ENCODE assay signal across 8 cellular contexts in the genomic region with DNA sequence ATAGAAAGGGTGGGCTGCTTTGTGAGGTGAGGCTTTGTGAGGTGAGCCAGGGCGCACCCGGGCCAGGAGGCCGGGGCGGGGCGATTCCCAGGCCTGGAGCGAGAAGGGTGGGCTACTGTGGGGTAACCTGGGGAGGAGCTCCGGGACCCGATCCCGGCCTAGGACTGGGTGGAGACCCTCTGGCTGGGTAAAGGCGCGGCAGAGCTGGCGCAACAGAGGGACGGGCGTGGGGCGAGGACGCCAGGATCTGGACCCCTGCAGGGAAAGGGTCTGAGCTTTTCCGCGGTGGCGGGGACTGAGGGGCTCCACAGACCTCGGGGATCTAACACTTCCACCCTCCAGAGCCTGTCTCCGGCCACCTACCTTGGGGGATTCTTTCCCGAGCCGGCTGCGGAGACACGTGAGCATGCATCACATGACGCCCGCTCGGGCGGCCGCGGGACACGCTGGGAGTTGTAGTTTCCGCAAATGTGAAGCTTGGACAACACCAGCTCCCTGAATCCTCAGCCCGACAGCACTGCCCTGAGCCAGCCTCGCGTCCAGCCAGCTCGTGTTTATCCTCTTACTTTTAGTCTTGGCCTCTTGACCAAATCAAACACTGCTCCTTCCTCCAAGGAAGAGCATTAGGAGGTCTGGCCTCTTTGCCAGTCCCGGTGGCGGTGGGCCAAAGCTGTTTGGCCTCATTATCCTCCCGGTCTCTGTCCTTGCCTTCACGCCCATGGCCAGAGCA. TPM values are rescaled to one million over a fixed set of nuclear protein-coding genes. Genes with fewer than 3 reads are reported as not detected.
DNase-seq lines count a peak whose midpoint lies in the region; ATAC-seq lines count a peak whose summit lies in the region.

Gene SLC38A7, minus strand, starts transcription at position 417 of the 730 bp plus-strand sequence. CDS start 4,644 bp downstream, outside the sequence.

- H3K9me3 Mint-ChIP-seq in IgD-negative memory B cell = no peaks in the 10 kb centered on the region

- peaks cover 10 to 16% (median 11%) of the 10 kb centered on the region in 3 donors for H3K4me1 Mint-ChIP-seq in IgD-negative memory B cell

- no peaks in the 10 kb centered on the region for H3K4me1 ChIP-seq in SJCRH30
- H3K4me1 ChIP-seq in neuron (ENCODE audit: insufficient read depth, low read length) = peaks cover 13% of the 10 kb centered on the region

- peak within 1 kb of the TSS in 2 of 3 donors; percentile 46 to 96 for H3K27ac Mint-ChIP-seq in IgD-negative memory B cell

- H3K36me3 Mint-ChIP-seq in IgD-negative memory B cell = peaks cover under 1% of the 10 kb centered on the region

- H3K4me3 ChIP-seq in SJCRH30 (peak within 1 kb of the TSS; percentile 78), neuron (ENCODE audit: low read length) (peak within 1 kb of the TSS; percentile 84)

- H3K9me3 ChIP-seq in SJCRH30 (replicated peaks) (no peaks in the 10 kb centered on the region), neuron (ENCODE audit: low read length) (no peaks in the 10 kb centered on the region)

- no peaks in the 10 kb centered on the region for H3K27me3 Mint-ChIP-seq in IgD-negative memory B cell

- no peaks in the 10 kb centered on the region for H3K27me3 ChIP-seq in SJCRH30
- no peaks in the 10 kb centered on the region for H3K27me3 ChIP-seq in neuron (ENCODE audit: insufficient read depth, low read length)

- peak within 1 kb of the TSS; percentile 31 for H3K27ac ChIP-seq in SJCRH30

- peak within 1 kb of the TSS; percentile 71 for H2AFZ ChIP-seq in neuron (ENCODE audit: low read depth, low read length)

- H3K4me3 Mint-ChIP-seq in IgD-negative memory B cell = peak within 1 kb of the TSS; percentile 89 to 96 (median 94)

- peak; percentile 10 for DNase-seq in DMS79 treated with DMSO at 0.1 percent for 48 hours (lab: John Stamatoyannopoulos, UW)
- peak; percentile 89 to 90 for DNase-seq in SJCRH30
- DNase-seq in activated gamma-delta T cell treated with anti-CD3 and anti-CD28 coated beads, Interleukin-2, amount 50 U/mL, for 16 hours (ENCODE audit: low read depth) = peak; percentile 40
- DNase-seq in foreskin melanocyte = peak; percentile 71
- DNase-seq in stromal cell of bone marrow (ENCODE audit: low read depth) = peak; percentile 70

- no peaks in the 10 kb centered on the region for H3K36me3 ChIP-seq in SJCRH30
- H3K36me3 ChIP-seq in neuron (ENCODE audit: insufficient read depth, low read length) = peaks cover 10% of the 10 kb centered on the region

- ATAC-seq in GM21576 (IDR thresholded peaks at IDR 0.05; ENCODE audit: unreplicated experiment) = peak; percentile 96

RNA-seq across cellular contexts. Expression of gene SLC38A7, which starts in this region (rescaled TPM):
- polyA plus RNA-seq in IgD-negative memory B cell = 7.7 TPM
- 10.1 and 12.5 TPM in 2 replicates for total RNA-seq in SJCRH30 (2014; rRNA removed; shearing (Covaris generic))

Comparison
In these comparisons a context has a peak if more than half of its experiments do, and no peak if none do; other contexts are left out.
1. Peak in every context shown above with its lines: DNase-seq, ATAC-seq, H3K4me3 ChIP-seq and H3K27ac ChIP-seq.
2. DNase-seq: peak in every context shown above with its lines; median percentile 90 in SJCRH30; 71 in foreskin melanocyte; 70 in stromal cell of bone marrow; 40 in activated gamma-delta T cell treated with anti-CD3 and anti-CD28 coated beads, Interleukin-2, amount 50 U/mL, for 16 hours; 10 in DMS79 treated with DMSO at 0.1 percent for 48 hours.